In genomic region chr19:43353606-43354304, GRCh38 we compare ENCODE assay signal across 19 cellular contexts. TPM values are rescaled to one million over a fixed set of nuclear protein-coding genes. Genes with fewer than 3 reads are reported as not detected.
DNase-seq lines count a peak whose midpoint lies in the region; ATAC-seq and TF ChIP-seq lines count a peak whose summit lies in the region.
"Had no signal": no experiment of that assay in that cellular context is flagged by ENCODE, and none has a peak within 500 bp of the region (broad histone marks: within the 10 kb centered on the region; RNA-seq: fewer than 3 reads in every experiment).

TSS of gene CD177 (plus strand) at chr19:43353686. CDS start at chr19:43353715, 29 bp downstream.

- no peak for TF ChIP-seq CTCF in hepatocyte (IDR thresholded peaks at IDR 0.05; ENCODE audit: poor library complexity)
- TF ChIP-seq CTCF in breast epithelium (IDR thresholded peaks at IDR 0.05): no peak

- H3K4ac ChIP-seq in neuronal stem cell (ENCODE audit: low read length): no peak within 1 kb of the TSS

- H2AFZ ChIP-seq in hepatocyte (no peak within 1 kb of the TSS), neuronal stem cell (ENCODE audit: low read length) (peak within 1 kb of the TSS; percentile 56)

- peaks cover 0 to 4% (median 0%) of the 10 kb centered on the region in 4 donors for H3K4me1 Mint-ChIP-seq in CD4-positive, CD25-positive, alpha-beta regulatory T cell
- peaks cover 0 to 9% (median 0%) of the 10 kb centered on the region in 7 donors for H3K4me1 Mint-ChIP-seq in naive thymus-derived CD4-positive, alpha-beta T cell
- H3K4me1 Mint-ChIP-seq in T-helper 17 cell: peaks cover 6% of the 10 kb centered on the region
- H3K4me1 Mint-ChIP-seq: central memory CD8-positive, alpha-beta T cell had no signal

- H2BK5ac ChIP-seq in neuronal stem cell (ENCODE audit: low read length): peak within 1 kb of the TSS; percentile 21

- H3K9me3 ChIP-seq in CD4-positive, CD25-positive, alpha-beta regulatory T cell (ENCODE audit: control insufficient read depth in 2 of 2, low read length in 2 of 2): no peaks in the 10 kb centered on the region
- H3K9me3 ChIP-seq in hepatocyte (ENCODE audit: low read depth): no peaks in the 10 kb centered on the region
- H3K9me3 ChIP-seq in neuronal stem cell (replicated peaks in 1 of 2; ENCODE audit: control insufficient read depth in 2 of 2, insufficient read depth in 1 of 2, low read depth in 1 of 2, low read length in 2 of 2): no peaks in the 10 kb centered on the region
- no peaks in the 10 kb centered on the region for H3K9me3 ChIP-seq in breast epithelium
- no peaks in the 10 kb centered on the region for H3K9me3 ChIP-seq in naive thymus-derived CD4-positive, alpha-beta T cell (ENCODE audit: control insufficient read depth in 2 of 3, low read length in 3 of 3)
- H3K9me3 ChIP-seq in T-helper 17 cell (ENCODE audit: control insufficient read depth, low read length, poor library complexity, severe bottlenecking): no peaks in the 10 kb centered on the region
- H3K9me3 ChIP-seq: upper lobe of left lung had no signal

- no peaks in the 10 kb centered on the region for H3K4me1 ChIP-seq in CD4-positive, CD25-positive, alpha-beta regulatory T cell (ENCODE audit: control insufficient read depth, insufficient read depth, low read length, poor library complexity, severe bottlenecking)
- H3K4me1 ChIP-seq in hepatocyte (ENCODE audit: insufficient read depth): no peaks in the 10 kb centered on the region
- peaks cover 0 to 4% of the 10 kb centered on the region in 2 donors for H3K4me1 ChIP-seq in neuronal stem cell (ENCODE audit: control insufficient read depth in 2 of 2, insufficient read depth in 1 of 2, low read depth in 1 of 2, low read length in 2 of 2)
- no peaks in the 10 kb centered on the region for H3K4me1 ChIP-seq in breast epithelium
- H3K4me1 ChIP-seq in naive thymus-derived CD4-positive, alpha-beta T cell (ENCODE audit: control insufficient read depth in 2 of 2, insufficient read depth in 2 of 2, low read length in 2 of 2): no peaks in the 10 kb centered on the region

- peak within 1 kb of the TSS; percentile 25 for H3K14ac ChIP-seq in neuronal stem cell (ENCODE audit: low read length)

- H3K18ac ChIP-seq in neuronal stem cell (ENCODE audit: low read length): peak within 1 kb of the TSS; percentile 94

- no peak for DNase-seq in CD4-positive, CD25-positive, alpha-beta regulatory T cell
- peak; percentile 54 for DNase-seq in NCI-H146 treated with DMSO at 0.1 percent for 48 hours (lab: John Stamatoyannopoulos, UW; ENCODE audit: unreplicated experiment)
- DNase-seq in hepatocyte (ENCODE audit: low spot score): peak; percentile 18
- DNase-seq in neuronal stem cell (ENCODE audit: low spot score): peak; percentile 3
- no peak for DNase-seq in breast epithelium (ENCODE audit: low spot score in 2 of 2)
- DNase-seq in naive thymus-derived CD4-positive, alpha-beta T cell: no peak
- DNase-seq in T-helper 17 cell: no peak
- DNase-seq: activated CD4-positive, alpha-beta T cell treated with anti-CD3 and anti-CD28 coated beads, Interleukin-2, amount 50 U/mL, for 1 hour; activated T-cell treated with anti-CD3 and anti-CD28 coated beads, Interleukin-2, amount 50 U/mL, for 4 hours; mammary epithelial cell; NCI-H1105; NCI-H2171; NK-92 treated with Interleukin-12 subunit alpha and Interleukin-12 subunit beta, amount 100 ng/mL, for 24 hours; SHP77 treated with DMSO at 0.1 percent for 48 hours had no signal

- H3K9me3 Mint-ChIP-seq in CD4-positive, CD25-positive, alpha-beta regulatory T cell: no peaks in the 10 kb centered on the region
- no peaks in the 10 kb centered on the region for H3K9me3 Mint-ChIP-seq in naive thymus-derived CD4-positive, alpha-beta T cell
- H3K9me3 Mint-ChIP-seq: activated T-cell treated with anti-CD3 and anti-CD28 coated beads, Interleukin-2, amount 50 U/mL, for 4 hours; central memory CD8-positive, alpha-beta T cell; T-helper 2 cell treated with Interferon-gamma antibody and Interleukin-4, amounts not matched to agents 5 μg/mL and 100 μg/mL, for 36 hours had no signal

- no peaks in the 10 kb centered on the region for H3K9me2 ChIP-seq in hepatocyte (replicated peaks; ENCODE audit: insufficient read depth)

- peak within 1 kb of the TSS; percentile 65 for H4K8ac ChIP-seq in neuronal stem cell (ENCODE audit: low read depth, low read length)

- H3K9ac ChIP-seq in neuronal stem cell (ENCODE audit: low read depth, low read length, poor library complexity): peak within 1 kb of the TSS; percentile 75

- no peak within 1 kb of the TSS for H2BK120ac ChIP-seq in neuronal stem cell (ENCODE audit: low read depth, low read length)

- peak within 1 kb of the TSS; percentile 25 for H3K23ac ChIP-seq in neuronal stem cell (ENCODE audit: low read depth, low read length, poor library complexity)

- no peaks in the 10 kb centered on the region for H3K36me3 Mint-ChIP-seq in CD4-positive, CD25-positive, alpha-beta regulatory T cell
- no peaks in the 10 kb centered on the region for H3K36me3 Mint-ChIP-seq in naive thymus-derived CD4-positive, alpha-beta T cell
- peaks cover 3% of the 10 kb centered on the region for H3K36me3 Mint-ChIP-seq in T-helper 17 cell (ENCODE audit: low read depth)

- no peak within 1 kb of the TSS for H2AK5ac ChIP-seq in neuronal stem cell (ENCODE audit: low read depth, low read length)

- H4K91ac ChIP-seq in neuronal stem cell (ENCODE audit: low read depth, low read length, poor library complexity): no peak within 1 kb of the TSS

- 8% methylated on average over 26 of the region's 27 CpGs for WGBS in hepatocyte (ENCODE audit: low lambda C conversion rate, missing lambda C conversion rate)
- no CpG with 5 or more reads among the region's 27 CpGs for WGBS in neuronal stem cell (ENCODE audit: extremely low coverage in 2 of 2, insufficient read length in 2 of 2, insufficient replicate concordance in 1 of 2), 2 donors

- H3K27me3 Mint-ChIP-seq in CD4-positive, CD25-positive, alpha-beta regulatory T cell: peaks cover 5% of the 10 kb centered on the region
- peaks cover 6 to 28% (median 17%) of the 10 kb centered on the region in 5 donors for H3K27me3 Mint-ChIP-seq in naive thymus-derived CD4-positive, alpha-beta T cell
- H3K27me3 Mint-ChIP-seq in T-helper 17 cell: peaks cover 44% of the 10 kb centered on the region

- POLR2A ChIA-PET in naive thymus-derived CD4-positive, alpha-beta T cell (lab: Charles Lee): no interaction called here

- no peaks in the 10 kb centered on the region for H3K36me3 ChIP-seq in CD4-positive, CD25-positive, alpha-beta regulatory T cell (ENCODE audit: control insufficient read depth, insufficient read depth, low read length)
- no peaks in the 10 kb centered on the region for H3K36me3 ChIP-seq in hepatocyte (replicated peaks; ENCODE audit: insufficient read depth, low read depth)
- H3K36me3 ChIP-seq in neuronal stem cell (replicated peaks in 1 of 2; ENCODE audit: control insufficient read depth in 2 of 2, insufficient read depth in 2 of 2, low read length in 2 of 2): no peaks in the 10 kb centered on the region
- H3K36me3 ChIP-seq in breast epithelium: no peaks in the 10 kb centered on the region
- H3K36me3 ChIP-seq in naive thymus-derived CD4-positive, alpha-beta T cell (ENCODE audit: control insufficient read depth in 2 of 3, insufficient read depth in 3 of 3, low read length in 3 of 3): no peaks in the 10 kb centered on the region
- H3K36me3 ChIP-seq: upper lobe of left lung had no signal

- CTCF ChIA-PET in naive thymus-derived CD4-positive, alpha-beta T cell (lab: Charles Lee): no interaction called here

- no peaks in the 10 kb centered on the region for H4K20me1 ChIP-seq in hepatocyte (ENCODE audit: insufficient read depth, poor library complexity, severe bottlenecking)

- no peaks in the 10 kb centered on the region for H3K79me2 ChIP-seq in hepatocyte

- H2BK15ac ChIP-seq in neuronal stem cell (ENCODE audit: low read length): peak within 1 kb of the TSS; percentile 9

- intact Hi-C loops in breast epithelium (cut with DNase I; ENCODE audit: low total_unique reads): no loop called here
- intact Hi-C loops in naive thymus-derived CD4-positive, alpha-beta T cell (cut with micrococcal nuclease): no loop called here

- no peak for ATAC-seq in CD4-positive, CD25-positive, alpha-beta regulatory T cell (ENCODE audit: low read depth in 2 of 2)
- ATAC-seq in GM18867 (IDR thresholded peaks at IDR 0.05; ENCODE audit: unreplicated experiment) (no peak), T-helper 17 cell (no peak)
- ATAC-seq in naive thymus-derived CD4-positive, alpha-beta T cell: no peak
- ATAC-seq: activated T-cell treated with anti-CD3 and anti-CD28 coated beads, Interleukin-2, amount 50 U/mL, for 4 hours had no signal

- H3K4me2 ChIP-seq in hepatocyte (peak within 1 kb of the TSS; percentile 69), neuronal stem cell (ENCODE audit: insufficient read depth, low read length, poor library complexity, severe bottlenecking) (peak within 1 kb of the TSS; percentile 95)

- no peak within 1 kb of the TSS for H3K4me3 ChIP-seq in CD4-positive, CD25-positive, alpha-beta regulatory T cell (ENCODE audit: low read depth, low read length)
- H3K4me3 ChIP-seq in hepatocyte (no peak within 1 kb of the TSS), neuronal stem cell (ENCODE audit: low read length in 2 of 2) (peak within 1 kb of the TSS in 1 of 2 donors; percentile 74), breast epithelium (peak within 1 kb of the TSS in 1 of 3 donors; percentile 19)
- H3K4me3 ChIP-seq in naive thymus-derived CD4-positive, alpha-beta T cell (ENCODE audit: low read length): no peak within 1 kb of the TSS
- H3K4me3 ChIP-seq: skin epidermis had no signal

- no peaks in the 10 kb centered on the region for H3K27me3 ChIP-seq in CD4-positive, CD25-positive, alpha-beta regulatory T cell (ENCODE audit: control insufficient read depth, insufficient read depth, low read length)
- H3K27me3 ChIP-seq in hepatocyte (peaks cover 18% of the 10 kb centered on the region), neuronal stem cell (ENCODE audit: control insufficient read depth in 3 of 3, insufficient read depth in 3 of 3, low read depth in 1 of 3, low read length in 3 of 3) (peaks cover 0 to 29% (median 6%) of the 10 kb centered on the region in 3 experiments), breast epithelium (peaks cover 0 to 17% of the 10 kb centered on the region in 2 donors)
- no peaks in the 10 kb centered on the region for H3K27me3 ChIP-seq in naive thymus-derived CD4-positive, alpha-beta T cell (ENCODE audit: control insufficient read depth in 2 of 2, insufficient read depth in 2 of 2, low read length in 2 of 2)

- TF ChIP-seq POLR2A in breast epithelium (IDR thresholded peaks at IDR 0.05): no peak

- H3K4me3 Mint-ChIP-seq in CD4-positive, CD25-positive, alpha-beta regulatory T cell: no peak within 1 kb of the TSS
- H3K4me3 Mint-ChIP-seq in naive thymus-derived CD4-positive, alpha-beta T cell: peak within 1 kb of the TSS in 1 of 10 donors; percentile 2
- H3K4me3 Mint-ChIP-seq in T-helper 17 cell: no peak within 1 kb of the TSS
- H3K4me3 Mint-ChIP-seq: activated T-cell treated with anti-CD3 and anti-CD28 coated beads, Interleukin-2, amount 50 U/mL, for 4 hours; central memory CD8-positive, alpha-beta T cell; T-helper 2 cell treated with Interferon-gamma antibody and Interleukin-4, amounts not matched to agents 5 μg/mL and 100 μg/mL, for 36 hours had no signal

- H3K27ac Mint-ChIP-seq in CD4-positive, CD25-positive, alpha-beta regulatory T cell: peak within 1 kb of the TSS in 2 of 3 donors; percentile 1 to 48
- H3K27ac Mint-ChIP-seq in naive thymus-derived CD4-positive, alpha-beta T cell: peak within 1 kb of the TSS in 1 of 9 donors; percentile 10
- no peak within 1 kb of the TSS for H3K27ac Mint-ChIP-seq in T-helper 17 cell
- H3K27ac Mint-ChIP-seq: T-helper 2 cell treated with Interferon-gamma antibody and Interleukin-4, amounts not matched to agents 5 μg/mL and 100 μg/mL, for 36 hours had no signal

- no peaks in the 10 kb centered on the region for H3K79me1 ChIP-seq in neuronal stem cell (ENCODE audit: low read depth, low read length)

- H2BK12ac ChIP-seq in neuronal stem cell (ENCODE audit: low read length): no peak within 1 kb of the TSS

- no peak within 1 kb of the TSS for H3K27ac ChIP-seq in CD4-positive, CD25-positive, alpha-beta regulatory T cell (ENCODE audit: insufficient read depth, low read length, poor library complexity, severe bottlenecking)
- H3K27ac ChIP-seq in hepatocyte (no peak within 1 kb of the TSS), neuronal stem cell (replicated peaks; ENCODE audit: low read length) (no peak within 1 kb of the TSS), breast epithelium (no peak within 1 kb of the TSS)
- no peak within 1 kb of the TSS for H3K27ac ChIP-seq in naive thymus-derived CD4-positive, alpha-beta T cell (ENCODE audit: low read depth, low read length)
- H3K27ac ChIP-seq: skin epidermis had no signal

RNA-seq across cellular contexts. Expression of gene CD177, which starts in this region (rescaled TPM):
- not detected for total RNA-seq in CD4-positive, CD25-positive, alpha-beta regulatory T cell
- under 1 TPM in 2 of 4 donors, not detected in 2; 0.29 to 0.36 TPM for polyA plus RNA-seq in CD4-positive, CD25-positive, alpha-beta regulatory T cell
- total RNA-seq in hepatocyte: 0.30 and 1.2 TPM in 2 replicates
- 0.49 TPM in 1 of 2 replicates, not detected in the other for polyA plus RNA-seq in hepatocyte
- 0.24 TPM for polyA plus RNA-seq in neuronal stem cell (2013, experiment 1 of 2)
- 0.18 TPM for polyA plus RNA-seq in neuronal stem cell (2013, experiment 2 of 2)
- total RNA-seq in breast epithelium: under 1 TPM; 0.29 to 0.33 (median 0.32) TPM
- not detected for total RNA-seq in naive thymus-derived CD4-positive, alpha-beta T cell
- polyA plus RNA-seq in naive thymus-derived CD4-positive, alpha-beta T cell: not detected
- not detected for total RNA-seq in T-helper 17 cell
- total RNA-seq: activated T-cell treated with anti-CD3 and anti-CD28 coated beads, Interleukin-2, amount 50 U/mL, for 4 hours had no signal

Comparison
In these comparisons a context has a peak if more than half of its experiments do, and no peak if none do; other contexts are left out.
1. DNase-seq: peak in NCI-H146 treated with DMSO at 0.1 percent for 48 hours (single experiment), hepatocyte (single experiment) and neuronal stem cell (single experiment); none in CD4-positive, CD25-positive, alpha-beta regulatory T cell (0 of 3), breast epithelium (0 of 2), naive thymus-derived CD4-positive, alpha-beta T cell (0 of 9) and T-helper 17 cell (0 of 3).